In genomic region chr3:119588112-119588511, GRCh38 we compare ENCODE assay signal across 12 cellular contexts. TPM values are rescaled to one million over a fixed set of nuclear protein-coding genes. Genes with fewer than 3 reads are reported as not detected.
DNase-seq lines count a peak whose midpoint lies in the region; ATAC-seq, FAIRE-seq and TF ChIP-seq lines count a peak whose summit lies in the region.
"Had no signal": no experiment of that assay in that cellular context is flagged by ENCODE, and none has a peak within 500 bp of the region (broad histone marks: within the 10 kb centered on the region; RNA-seq: fewer than 3 reads in every experiment).

No MANE protein-coding gene starts in this region.

- FAIRE-seq in GM12892 (lab: Jason Lieb, UNC) (peak; percentile 78), GM12878 (lab: Jason Lieb, UNC) (no peak)

- H3K4me3 ChIP-seq in GM12878 (no peak overlapping the region), neuronal stem cell (ENCODE audit: low read length in 2 of 2) (no peak overlapping the region), hepatocyte (no peak overlapping the region), prostate gland (no peak overlapping the region)

- CTCF ChIA-PET in GM12878 (lab: Yijun Ruan, JAX) = interaction anchor here (0.9 to 3.1 kb wide), 5 partner anchors 8 to 93 kb away, joined by 3 to 17 read pairs (median 7); partner anchors contain the start of gene CD80

- in situ Hi-C loops in GM12878 (cut with MboI) = no loop called here

- SMC1A ChIA-PET in GM12878 (lab: Charles Lee; ENCODE audit: uncharacterized antibody, unreplicated experiment) = interaction anchor here (0.8 to 4.2 kb wide), 15 partner anchors 8 to 125 kb away, joined by 3 to 33 read pairs (median 5); partner anchors contain the start of genes ADPRH, CD80, PLA1A and TMEM39A

- no peak overlapping the region for H3K23ac ChIP-seq in neuronal stem cell (ENCODE audit: low read depth, low read length, poor library complexity)

- H2BK15ac ChIP-seq in neuronal stem cell (ENCODE audit: low read length) = no peak overlapping the region

- no peak overlapping the region for H3K14ac ChIP-seq in neuronal stem cell (ENCODE audit: low read length)

- peaks cover 0 to 8% of the 10 kb centered on the region in 2 experiments for H3K36me3 ChIP-seq in GM12878 (ENCODE audit: control insufficient read depth in 2 of 2, insufficient read depth in 2 of 2, low read length in 1 of 2)
- peaks cover 0 to 3% of the 10 kb centered on the region in 2 donors for H3K36me3 ChIP-seq in neuronal stem cell (replicated peaks in 1 of 2; ENCODE audit: control insufficient read depth in 2 of 2, insufficient read depth in 2 of 2, low read length in 2 of 2)
- H3K36me3 ChIP-seq in hepatocyte (replicated peaks; ENCODE audit: insufficient read depth, low read depth) = no peaks in the 10 kb centered on the region
- no peaks in the 10 kb centered on the region for H3K36me3 ChIP-seq in prostate gland
- H3K36me3 ChIP-seq: WERI-Rb-1 had no signal

- H2AK5ac ChIP-seq in neuronal stem cell (ENCODE audit: low read depth, low read length) = no peak overlapping the region

- TF ChIP-seq EP300 in GM12878 (IDR thresholded peaks at IDR 0.05; ENCODE audit: borderline replicate concordance in 1 of 2, control insufficient read depth in 1 of 2, low read depth in 2 of 2, low read length in 2 of 2) = 0 out of 4 replicates have a peak, but pooled peaks of 1 of the 2 experiments have one; percentile 45

- TF ChIP-seq RAD21 in GM12878 (IDR thresholded peaks at IDR 0.05; ENCODE audit: insufficient read depth, low read depth, low read length) = no peak

- H3K4ac ChIP-seq in neuronal stem cell (ENCODE audit: low read length) = no peak overlapping the region

- BruUV-seq in GM12878 (replicated peaks; lab: Mats Ljungman, UMichigan) = TSS peak; percentile 33

- no peaks in the 10 kb centered on the region; the same call in 1 of the 2 replicates for H3K79me2 ChIP-seq in GM12878 (ENCODE audit: control insufficient read depth, insufficient read depth, low read length)
- H3K79me2 ChIP-seq in hepatocyte = no peaks in the 10 kb centered on the region

- WGBS in GM12878 (ENCODE audit: insufficient coverage, insufficient replicate concordance, low lambda C conversion rate, missing lambda C conversion rate) = 18% methylated on average over 3 of the region's 3 CpGs
- no CpG with 5 or more reads among the region's 3 CpGs for WGBS in neuronal stem cell (ENCODE audit: extremely low coverage in 2 of 2, insufficient read length in 2 of 2, insufficient replicate concordance in 1 of 2), 2 donors
- WGBS in hepatocyte (ENCODE audit: low lambda C conversion rate, missing lambda C conversion rate) = 95% methylated on average over 3 of the region's 3 CpGs
- WGBS in prostate gland = 78% methylated on average over 3 of the region's 3 CpGs

- H4K20me1 ChIP-seq in GM12878 (ENCODE audit: control insufficient read depth, insufficient read depth) (no peaks in the 10 kb centered on the region), hepatocyte (ENCODE audit: insufficient read depth, poor library complexity, severe bottlenecking) (no peaks in the 10 kb centered on the region)

- H4K8ac ChIP-seq in neuronal stem cell (ENCODE audit: low read depth, low read length) = no peak overlapping the region

- H3K9ac ChIP-seq in GM12878 (ENCODE audit: control insufficient read depth, insufficient read depth, low read length) (no peak overlapping the region), neuronal stem cell (ENCODE audit: low read depth, low read length, poor library complexity) (no peak overlapping the region)

- H2AFZ ChIP-seq in GM12878 (ENCODE audit: control insufficient read depth, low read depth, low read length) (no peak overlapping the region), neuronal stem cell (ENCODE audit: low read length) (no peak overlapping the region), hepatocyte (no peak overlapping the region)

- peak overlapping the region; percentile 36 for H3K4me2 ChIP-seq in GM12878 (ENCODE audit: control insufficient read depth, insufficient read depth)
- no peak overlapping the region for H3K4me2 ChIP-seq in neuronal stem cell (ENCODE audit: insufficient read depth, low read length, poor library complexity, severe bottlenecking)
- H3K4me2 ChIP-seq in hepatocyte = no peak overlapping the region

- H2BK5ac ChIP-seq in neuronal stem cell (ENCODE audit: low read length) = no peak overlapping the region

- no peaks in the 10 kb centered on the region for H3K9me2 ChIP-seq in hepatocyte (replicated peaks; ENCODE audit: insufficient read depth)

- peak; percentile 66 for ATAC-seq in HG03378 (IDR thresholded peaks at IDR 0.05; ENCODE audit: unreplicated experiment)
- peak; percentile 67 for ATAC-seq in GM12878

- no peak for DNase-seq in GM12892 (ENCODE audit: insufficient read length)
- no peak for DNase-seq in GM12878 (ENCODE audit: low read depth, low spot score)
- peak in 2 of 3 donors; percentile 16 to 20 for DNase-seq in stimulated activated CD4-positive, alpha-beta T cell treated with anti-CD3 and anti-CD28 coated beads, Interleukin-12 subunit alpha, Interleukin-12 subunit beta, amount 100 ng/mL, for 48 hours (ENCODE audit: low read depth in 2 of 3, low spot score in 1 of 3)
- DNase-seq in D341Med (ENCODE audit: low spot score) = no peak
- no peak for DNase-seq in neuronal stem cell (ENCODE audit: low spot score)
- DNase-seq in hepatocyte (ENCODE audit: low spot score) = no peak
- no peak for DNase-seq in prostate gland (ENCODE audit: low spot score)
- DNase-seq: NCI-H1436, WERI-Rb-1 had no signal

- peaks cover 19% of the 10 kb centered on the region for H3K4me1 ChIP-seq in GM12878 (ENCODE audit: control insufficient read depth, insufficient read depth, low read length)
- H3K4me1 ChIP-seq in neuronal stem cell (ENCODE audit: control insufficient read depth in 2 of 2, insufficient read depth in 1 of 2, low read depth in 1 of 2, low read length in 2 of 2) = peaks cover 0 to 2% of the 10 kb centered on the region in 2 donors
- no peaks in the 10 kb centered on the region for H3K4me1 ChIP-seq in hepatocyte (ENCODE audit: insufficient read depth)
- no peaks in the 10 kb centered on the region for H3K4me1 ChIP-seq in prostate gland (replicated peaks)

- no peak overlapping the region for H3K18ac ChIP-seq in neuronal stem cell (ENCODE audit: low read length)

- intact Hi-C loops in GM12878 (cut with micrococcal nuclease; ENCODE audit: unreplicated experiment) (no loop called here), prostate gland (cut with DNase I) (no loop called here)

- H2BK12ac ChIP-seq in neuronal stem cell (ENCODE audit: low read length) = no peak overlapping the region

- RAD21 ChIA-PET in GM12878 (lab: Charles Lee; ENCODE audit: unreplicated experiment) = interaction anchor here (0.8 to 6.5 kb wide), 13 partner anchors 8 to 93 kb away, joined by 3 to 39 read pairs (median 5); partner anchors contain the start of gene CD80

- no peaks in the 10 kb centered on the region for H3K27me3 ChIP-seq in GM12878 (replicated peaks in 1 of 2; ENCODE audit: control insufficient read depth in 2 of 2, insufficient read depth in 2 of 2, low read length in 1 of 2)
- peaks cover 0 to 19% (median 0%) of the 10 kb centered on the region in 3 experiments for H3K27me3 ChIP-seq in neuronal stem cell (ENCODE audit: control insufficient read depth in 3 of 3, insufficient read depth in 3 of 3, low read depth in 1 of 3, low read length in 3 of 3)
- H3K27me3 ChIP-seq in hepatocyte = peaks cover 5% of the 10 kb centered on the region
- H3K27me3 ChIP-seq in prostate gland (replicated peaks; ENCODE audit: insufficient read depth) = no peaks in the 10 kb centered on the region

- H3K27ac ChIP-seq in GM12878 (ENCODE audit: control insufficient read depth, insufficient read depth) (peak overlapping the region; percentile 20; the same call in 1 of the 2 replicates), neuronal stem cell (replicated peaks; ENCODE audit: low read length) (no peak overlapping the region), hepatocyte (no peak overlapping the region), prostate gland (no peak overlapping the region)
- H3K27ac ChIP-seq: WERI-Rb-1 had no signal

- no peak overlapping the region for H4K91ac ChIP-seq in neuronal stem cell (ENCODE audit: low read depth, low read length, poor library complexity)

- TF ChIP-seq CTCF in GM12878 (IDR thresholded peaks at IDR 0.05 in 2 of 3, conservative IDR thresholded peaks at IDR 0.05 in 1 of 3; ENCODE audit: control insufficient read depth in 2 of 3, extremely low read depth in 1 of 3, insufficient read depth in 1 of 3, low read depth in 3 of 3, low read length in 3 of 3) (no peak), hepatocyte (IDR thresholded peaks at IDR 0.05; ENCODE audit: poor library complexity) (no peak), prostate gland (IDR thresholded peaks at IDR 0.05) (no peak)

- POLR2A ChIA-PET in GM12878 (lab: Charles Lee) = interaction anchor here (0.6 to 6.5 kb wide), 8 partner anchors 9 to 40 kb away, joined by 4 to 57 read pairs (median 11); partner anchors contain the start of genes ADPRH, CD80 and PLA1A

- TF ChIP-seq POLR2A in GM12892 (IDR thresholded peaks at IDR 0.05; ENCODE audit: low read depth, low read length) (no peak), GM12878 (IDR thresholded peaks at IDR 0.05; ENCODE audit: low read depth, low read length) (no peak), prostate gland (IDR thresholded peaks at IDR 0.05) (no peak)

- H3K9me3 ChIP-seq in GM12878 (replicated peaks; ENCODE audit: control insufficient read depth, insufficient read depth, low read length) = peaks cover 16% of the 10 kb centered on the region
- H3K9me3 ChIP-seq in neuronal stem cell (replicated peaks in 1 of 2; ENCODE audit: control insufficient read depth in 2 of 2, insufficient read depth in 1 of 2, low read depth in 1 of 2, low read length in 2 of 2) = peaks cover 0 to 4% of the 10 kb centered on the region in 2 donors
- no peaks in the 10 kb centered on the region for H3K9me3 ChIP-seq in hepatocyte (ENCODE audit: low read depth)
- H3K9me3 ChIP-seq in prostate gland = no peaks in the 10 kb centered on the region

- H2BK120ac ChIP-seq in neuronal stem cell (ENCODE audit: low read depth, low read length) = no peak overlapping the region

- no peaks in the 10 kb centered on the region for H3K79me1 ChIP-seq in neuronal stem cell (ENCODE audit: low read depth, low read length)

RNA-seq across cellular contexts. Expression of gene ADPRH, which starts 8.8 kb away (rescaled TPM):
- 19.0 TPM for polyA plus RNA-seq in GM12892 (2012; ENCODE audit: missing spikeins)
- 31.0 and 32.4 TPM in 2 replicates for total RNA-seq in GM12878 (2013; cell fraction: nucleolus; rRNA removed)
- total RNA-seq in GM12878 (2014; rRNA removed) = 15.4 and 17.2 TPM in 2 replicates
- total RNA-seq in GM12878 (2014; rRNA removed; fragmentation: Illumina TruSeq; extraction: Trizol) = 12.2 and 13.2 TPM in 2 replicates
- 24.9 and 26.0 TPM in 2 replicates for total RNA-seq in GM12878 (2021)
- 11.1 TPM for polyA plus RNA-seq in GM12878 (2011; ENCODE audit: low read depth)
- polyA plus RNA-seq in GM12878 (2011; rRNA removed) = 32.6 and 33.1 TPM in 2 replicates
- 23.1 and 27.0 TPM in 2 replicates for polyA plus RNA-seq in GM12878 (2011; cell fraction: cytosol; rRNA removed)
- 18.0 and 19.9 TPM in 2 replicates for polyA plus RNA-seq in GM12878 (2011; cell fraction: nucleus; rRNA removed)
- polyA plus RNA-seq in GM12878 (2012) = 13.2 and 20.2 TPM in 2 replicates
- polyA plus RNA-seq in GM12878 (2014; fragmentation: Illumina TruSeq; extraction: Trizol) = 24.5 and 25.8 TPM in 2 replicates
- 1 to 10 TPM; 2.3 to 3.7 TPM for polyA plus RNA-seq in GM12878 (2014; fragmentation: Nextera tagmentation; extraction: Ambion mirVana)
- 16.5 and 19.1 TPM in 2 replicates for polyA plus RNA-seq in GM12878 (2014; rRNA removed)
- 10 to 100 TPM; 19.0 to 22.0 TPM for polyA plus RNA-seq in GM12878 (2016; fragmentation: Nextera tagmentation; extraction: Ambion mirVana)
- polyA minus RNA-seq in GM12878 (2011; rRNA and poly(A)+ RNA removed) = 31.7 and 36.9 TPM in 2 replicates
- polyA minus RNA-seq in GM12878 (2011; cell fraction: cytosol; rRNA and poly(A)+ RNA removed) = 10.2 and 11.2 TPM in 2 replicates
- polyA minus RNA-seq in GM12878 (2011; cell fraction: nucleus; rRNA and poly(A)+ RNA removed) = 12.1 and 16.2 TPM in 2 replicates
- polyA plus RNA-seq in neuronal stem cell (2013, experiment 1 of 2) = 0.91 TPM
- polyA plus RNA-seq in neuronal stem cell (2013, experiment 2 of 2) = 0.94 TPM
- 1.7 and 1.8 TPM in 2 replicates for total RNA-seq in hepatocyte
- 0.56 and 1.5 TPM in 2 replicates for polyA plus RNA-seq in hepatocyte
- 10 to 100 TPM in 1 of 2 donors, 1 to 10 TPM in 1; 8.2 to 14.8 TPM for total RNA-seq in prostate gland

RNA-seq across cellular contexts. Expression of gene PLA1A, which starts 9.6 kb away (rescaled TPM):
- polyA plus RNA-seq in GM12892 (2012; ENCODE audit: missing spikeins) = 11.6 TPM
- 43.4 and 53.6 TPM in 2 replicates for total RNA-seq in GM12878 (2013; cell fraction: nucleolus; rRNA removed)
- 5.9 and 6.5 TPM in 2 replicates for total RNA-seq in GM12878 (2014; rRNA removed)
- 4.7 TPM in 2 replicates for total RNA-seq in GM12878 (2014; rRNA removed; fragmentation: Illumina TruSeq; extraction: Trizol)
- 3.8 and 4.4 TPM in 2 replicates for total RNA-seq in GM12878 (2021)
- polyA plus RNA-seq in GM12878 (2011; ENCODE audit: low read depth) = 7.9 TPM
- 106 TPM in 2 replicates for polyA plus RNA-seq in GM12878 (2011; rRNA removed)
- 92.1 and 100 TPM in 2 replicates for polyA plus RNA-seq in GM12878 (2011; cell fraction: cytosol; rRNA removed)
- 48.6 and 73.6 TPM in 2 replicates for polyA plus RNA-seq in GM12878 (2011; cell fraction: nucleus; rRNA removed)
- 8.0 and 10.1 TPM in 2 replicates for polyA plus RNA-seq in GM12878 (2012)
- polyA plus RNA-seq in GM12878 (2014; fragmentation: Illumina TruSeq; extraction: Trizol) = 4.9 and 6.7 TPM in 2 replicates
- 1 to 10 TPM; 2.9 to 3.5 TPM for polyA plus RNA-seq in GM12878 (2014; fragmentation: Nextera tagmentation; extraction: Ambion mirVana)
- 3.1 and 3.9 TPM in 2 replicates for polyA plus RNA-seq in GM12878 (2014; rRNA removed)
- 1 to 10 TPM; 5.3 to 7.2 TPM for polyA plus RNA-seq in GM12878 (2016; fragmentation: Nextera tagmentation; extraction: Ambion mirVana)
- polyA minus RNA-seq in GM12878 (2011; rRNA and poly(A)+ RNA removed) = 103 and 152 TPM in 2 replicates
- polyA minus RNA-seq in GM12878 (2011; cell fraction: cytosol; rRNA and poly(A)+ RNA removed) = 28.3 and 32.7 TPM in 2 replicates
- polyA minus RNA-seq in GM12878 (2011; cell fraction: nucleus; rRNA and poly(A)+ RNA removed) = 68.2 and 98.7 TPM in 2 replicates
- 0.03 TPM for polyA plus RNA-seq in neuronal stem cell (2013, experiment 1 of 2)
- polyA plus RNA-seq in neuronal stem cell (2013, experiment 2 of 2) = 0.03 TPM
- 2.6 TPM in 2 replicates for total RNA-seq in hepatocyte
- 2.9 and 3.3 TPM in 2 replicates for polyA plus RNA-seq in hepatocyte
- total RNA-seq in prostate gland = 1 to 10 TPM; 2.8 to 9.1 TPM
- total RNA-seq: neural crest cell had no signal

RNA-seq across cellular contexts. Expression of gene CD80, which starts 28.7 kb away (rescaled TPM):
- 59.9 TPM for polyA plus RNA-seq in GM12892 (2012; ENCODE audit: missing spikeins)
- 691 and 699 TPM in 2 replicates for total RNA-seq in GM12878 (2013; cell fraction: nucleolus; rRNA removed)
- total RNA-seq in GM12878 (2014; rRNA removed) (68.7 and 83.3 TPM in 2 replicates), GM12878 (2014; rRNA removed; fragmentation: Illumina TruSeq; extraction: Trizol) (64.3 and 70.2 TPM in 2 replicates), GM12878 (2021) (51.8 and 54.4 TPM in 2 replicates), hepatocyte (0.07 and 0.24 TPM in 2 replicates), prostate gland (not detected)
- polyA plus RNA-seq in GM12878 (2011; ENCODE audit: low read depth) = 39.5 TPM
- polyA plus RNA-seq in GM12878 (2011; rRNA removed) (137 and 157 TPM in 2 replicates), GM12878 (2014; fragmentation: Illumina TruSeq; extraction: Trizol) (61.8 and 81.6 TPM in 2 replicates), GM12878 (2014; fragmentation: Nextera tagmentation; extraction: Ambion mirVana) (10 to 100 TPM; 42.5 to 54.1 TPM), GM12878 (2014; rRNA removed) (60.9 and 68.5 TPM in 2 replicates), GM12878 (2016; fragmentation: Nextera tagmentation; extraction: Ambion mirVana) (10 to 100 TPM; 41.4 to 44.5 TPM), hepatocyte (not detected in 2 replicates)
- polyA plus RNA-seq in GM12878 (2011; cell fraction: cytosol; rRNA removed) = 93.0 and 95.1 TPM in 2 replicates
- 106 and 129 TPM in 2 replicates for polyA plus RNA-seq in GM12878 (2011; cell fraction: nucleus; rRNA removed)
- 27.9 and 44.5 TPM in 2 replicates for polyA plus RNA-seq in GM12878 (2012)
- 272 and 299 TPM in 2 replicates for polyA minus RNA-seq in GM12878 (2011; rRNA and poly(A)+ RNA removed)
- 39.7 and 42.1 TPM in 2 replicates for polyA minus RNA-seq in GM12878 (2011; cell fraction: cytosol; rRNA and poly(A)+ RNA removed)
- 126 and 140 TPM in 2 replicates for polyA minus RNA-seq in GM12878 (2011; cell fraction: nucleus; rRNA and poly(A)+ RNA removed)
- not detected for polyA plus RNA-seq in neuronal stem cell (2013, experiment 1 of 2)
- not detected for polyA plus RNA-seq in neuronal stem cell (2013, experiment 2 of 2)
- total RNA-seq: glomerular endothelial cell, neural crest cell had no signal

Comparison
In these comparisons a context has a peak if more than half of its experiments do, and no peak if none do; other contexts are left out.
1. DNase-seq: peak in stimulated activated CD4-positive, alpha-beta T cell treated with anti-CD3 and anti-CD28 coated beads, Interleukin-12 subunit alpha, Interleukin-12 subunit beta, amount 100 ng/mL, for 48 hours (2 of 3); none in GM12892 (single experiment), GM12878 (single experiment), D341Med (single experiment), neuronal stem cell (single experiment), hepatocyte (single experiment) and prostate gland (single experiment).
2. RNA of gene CD80, which starts 28.7 kb away (total RNA-seq): 51.8 to 699 TPM in GM12878; 0.07 to 0.24 TPM in hepatocyte and not detected in prostate gland; every median in the first group is over 10 times any median in the second.